In the genomic region with DNA sequence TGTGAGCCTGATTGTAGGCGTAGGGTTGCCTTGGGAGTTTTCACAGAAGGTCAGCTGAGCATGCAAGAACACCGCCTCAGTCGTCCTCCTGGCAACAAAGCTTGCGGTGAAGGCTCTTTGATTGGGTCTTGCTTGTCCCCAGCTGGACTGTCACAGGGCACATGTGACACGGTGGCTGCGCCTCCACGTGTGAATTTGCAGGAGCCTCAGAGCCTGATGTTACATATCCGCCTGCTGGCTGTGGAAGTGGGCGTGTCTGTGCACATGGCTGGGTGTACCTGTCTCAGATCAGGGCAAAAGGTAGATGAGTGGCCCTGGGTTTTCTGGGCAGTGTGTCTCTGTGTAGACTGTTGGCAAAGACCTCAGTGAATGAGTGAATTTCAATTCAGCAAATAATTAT, we compare ENCODE assay signal across 9 cellular contexts.
DNase-seq lines count a peak whose midpoint lies in the region; ATAC-seq and TF ChIP-seq lines count a peak whose summit lies in the region.
"Had no signal": no experiment of that assay in that cellular context is flagged by ENCODE, and none has a peak within 500 bp of the region (broad histone marks: within the 10 kb centered on the region; RNA-seq: fewer than 3 reads in every experiment).

No MANE protein-coding gene starts in this region.

- ATAC-seq in activated naive CD8-positive, alpha-beta T cell treated with anti-CD3 and anti-CD28 coated beads, Interleukin-2, amount 10 ng/mL, durations not matched to agents 7 days and 5 days (ENCODE audit: low read depth): no peak
- peak; percentile 8 for ATAC-seq in left lung
- ATAC-seq in GM19023 (IDR thresholded peaks at IDR 0.05; ENCODE audit: unreplicated experiment): no peak
- ATAC-seq in GM19324 (IDR thresholded peaks at IDR 0.05; ENCODE audit: low FRiP score, unreplicated experiment): no peak

- no peak for TF ChIP-seq POLR2A in testis (IDR thresholded peaks at IDR 0.05)

- no peaks in the 10 kb centered on the region for H3K9me3 Mint-ChIP-seq in activated T-cell treated with anti-CD3 and anti-CD28 coated beads, Interleukin-2, amount 50 U/mL, for 24 hours
- H3K9me3 Mint-ChIP-seq in activated naive CD8-positive, alpha-beta T cell treated with anti-CD3 and anti-CD28 coated beads, Interleukin-2, amount 10 ng/mL, durations not matched to agents 7 days and 5 days: no peaks in the 10 kb centered on the region

- peaks cover 8 to 59% of the 10 kb centered on the region in 2 donors for H3K27me3 ChIP-seq in left lung
- no peaks in the 10 kb centered on the region for H3K27me3 ChIP-seq in testis

- H3K36me3 Mint-ChIP-seq in activated T-cell treated with anti-CD3 and anti-CD28 coated beads, Interleukin-2, amount 50 U/mL, for 24 hours (ENCODE audit: low read depth): no peaks in the 10 kb centered on the region
- peaks cover 3% of the 10 kb centered on the region for H3K36me3 Mint-ChIP-seq in activated naive CD8-positive, alpha-beta T cell treated with anti-CD3 and anti-CD28 coated beads, Interleukin-2, amount 10 ng/mL, durations not matched to agents 7 days and 5 days

- POLR2A ChIA-PET in activated naive CD8-positive, alpha-beta T cell treated with anti-CD3 and anti-CD28 coated beads, Interleukin-2, amount 10 ng/mL, durations not matched to agents 7 days and 5 days (lab: Charles Lee): no interaction called here

- peak overlapping the region; percentile 71 for H3K4me3 Mint-ChIP-seq in activated T-cell treated with anti-CD3 and anti-CD28 coated beads, Interleukin-2, amount 50 U/mL, for 24 hours
- H3K4me3 Mint-ChIP-seq in activated naive CD8-positive, alpha-beta T cell treated with anti-CD3 and anti-CD28 coated beads, Interleukin-2, amount 10 ng/mL, durations not matched to agents 7 days and 5 days: peak overlapping the region; percentile 76

- H3K4me1 ChIP-seq in left lung: peaks cover 0 to 29% of the 10 kb centered on the region in 2 donors
- no peaks in the 10 kb centered on the region for H3K4me1 ChIP-seq in testis

- H3K9me3 ChIP-seq in left lung (no peaks in the 10 kb centered on the region), testis (no peaks in the 10 kb centered on the region)
- H3K9me3 ChIP-seq: tibial artery had no signal

- intact Hi-C loops in left lung (cut with DNase I) (no loop called here), testis (cut with DNase I; ENCODE audit: low total_unique reads) (no loop called here)

- peaks cover 22% of the 10 kb centered on the region for H3K4me1 Mint-ChIP-seq in activated T-cell treated with anti-CD3 and anti-CD28 coated beads, Interleukin-2, amount 50 U/mL, for 24 hours (ENCODE audit: low read depth)
- peaks cover 34% of the 10 kb centered on the region for H3K4me1 Mint-ChIP-seq in activated naive CD8-positive, alpha-beta T cell treated with anti-CD3 and anti-CD28 coated beads, Interleukin-2, amount 10 ng/mL, durations not matched to agents 7 days and 5 days

- DNase-seq in activated T-cell treated with anti-CD3 and anti-CD28 coated beads, Interleukin-2, amount 50 U/mL, for 24 hours: no peak
- DNase-seq in activated T-cell treated with anti-CD3 and anti-CD28 coated beads, Interleukin-2, amount 50 U/mL, for 1 hour: no peak
- DNase-seq in activated naive CD8-positive, alpha-beta T cell treated with anti-CD3 and anti-CD28 coated beads, Interleukin-2, amount 10 ng/mL, durations not matched to agents 7 days and 5 days: no peak
- DNase-seq in left lung: no peak
- DNase-seq in testis: peak; percentile 18
- DNase-seq in cerebellum (ENCODE audit: low spot score): no peak

- H3K27ac Mint-ChIP-seq in activated T-cell treated with anti-CD3 and anti-CD28 coated beads, Interleukin-2, amount 50 U/mL, for 24 hours: no peak overlapping the region
- H3K27ac Mint-ChIP-seq in activated naive CD8-positive, alpha-beta T cell treated with anti-CD3 and anti-CD28 coated beads, Interleukin-2, amount 10 ng/mL, durations not matched to agents 7 days and 5 days: no peak overlapping the region

- H3K36me3 ChIP-seq in left lung: no peaks in the 10 kb centered on the region
- no peaks in the 10 kb centered on the region for H3K36me3 ChIP-seq in testis (ENCODE audit: low read depth, missing control alignments)
- H3K36me3 ChIP-seq: tibial artery had no signal

- H3K27ac ChIP-seq in left lung: no peak overlapping the region
- no peak overlapping the region for H3K27ac ChIP-seq in testis
- H3K27ac ChIP-seq: tibial artery had no signal

- TF ChIP-seq CTCF in left lung (IDR thresholded peaks at IDR 0.05) (no peak), testis (IDR thresholded peaks at IDR 0.05) (no peak)

- 26 to 36% methylated on average over 9 of the region's 9 CpGs for WGBS in testis, 2 donors

- H3K4me3 ChIP-seq in left lung (peak overlapping the region in 1 of 2 donors; percentile 40), testis (peak overlapping the region; percentile 40 to 45)

- peaks cover 64% of the 10 kb centered on the region for H3K27me3 Mint-ChIP-seq in activated T-cell treated with anti-CD3 and anti-CD28 coated beads, Interleukin-2, amount 50 U/mL, for 24 hours
- peaks cover 75% of the 10 kb centered on the region for H3K27me3 Mint-ChIP-seq in activated naive CD8-positive, alpha-beta T cell treated with anti-CD3 and anti-CD28 coated beads, Interleukin-2, amount 10 ng/mL, durations not matched to agents 7 days and 5 days
